Comparison of ENCODE assay signal across 15 cellular contexts in the genomic region with DNA sequence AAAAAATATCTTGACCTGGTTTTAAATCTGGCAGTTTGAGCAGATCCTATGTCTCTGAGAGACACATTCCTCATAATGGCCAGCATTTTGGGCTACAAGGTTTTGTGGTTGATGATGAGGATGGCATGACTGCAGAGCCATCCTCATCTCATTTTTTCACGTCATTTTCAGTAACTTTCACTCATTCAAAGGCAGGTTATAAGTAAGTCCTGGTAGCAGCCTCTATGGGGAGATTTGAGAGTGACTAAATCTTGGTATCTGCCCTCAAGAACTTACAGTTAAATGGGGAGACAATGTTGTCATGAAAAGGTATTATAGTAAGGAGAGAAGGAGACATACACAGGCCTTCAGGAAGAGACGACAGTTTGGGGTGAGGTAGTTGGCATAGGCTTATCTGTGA. TPM values are rescaled to one million over a fixed set of nuclear protein-coding genes. Genes with fewer than 3 reads are reported as not detected.
DNase-seq lines count a peak whose midpoint lies in the region; ATAC-seq and TF ChIP-seq lines count a peak whose summit lies in the region.
"Had no signal": no experiment of that assay in that cellular context is flagged by ENCODE, and none has a peak within 500 bp of the region (broad histone marks: within the 10 kb centered on the region; RNA-seq: fewer than 3 reads in every experiment).

No MANE protein-coding gene starts in this region.

- H3K27me3 Mint-ChIP-seq in CD4-positive, alpha-beta memory T cell = no peaks in the 10 kb centered on the region
- H3K27me3 Mint-ChIP-seq in activated CD8-positive, alpha-beta T cell treated with anti-CD3 and anti-CD28 coated beads for 36 hours = no peaks in the 10 kb centered on the region

- no peaks in the 10 kb centered on the region for H3K9me3 ChIP-seq in CD4-positive, alpha-beta memory T cell (ENCODE audit: control insufficient read depth in 1 of 2, low read length in 2 of 2)
- no peaks in the 10 kb centered on the region for H3K9me3 ChIP-seq in Karpas-422 (ENCODE audit: low read length)
- H3K9me3 ChIP-seq: neutrophil had no signal

- peak overlapping the region; percentile 88 for H3K27ac ChIP-seq in CD4-positive, alpha-beta memory T cell (ENCODE audit: low read depth, low read length)
- H3K27ac ChIP-seq in Karpas-422 (ENCODE audit: low read length) = no peak overlapping the region
- H3K27ac ChIP-seq: neutrophil had no signal

- peak overlapping the region; percentile 37 to 88 (median 68) for H3K4me3 Mint-ChIP-seq in CD4-positive, alpha-beta memory T cell
- H3K4me3 Mint-ChIP-seq in activated CD8-positive, alpha-beta T cell treated with anti-CD3 and anti-CD28 coated beads for 36 hours = peak overlapping the region; percentile 61
- H3K4me3 Mint-ChIP-seq: CD14-positive monocyte had no signal

- peak overlapping the region; percentile 92 to 98 (median 95) for H3K27ac Mint-ChIP-seq in CD4-positive, alpha-beta memory T cell
- peak overlapping the region; percentile 96 for H3K27ac Mint-ChIP-seq in activated CD8-positive, alpha-beta T cell treated with anti-CD3 and anti-CD28 coated beads for 36 hours

- H3K27me3 ChIP-seq in CD4-positive, alpha-beta memory T cell (ENCODE audit: insufficient read depth, low read length) = no peaks in the 10 kb centered on the region
- no peaks in the 10 kb centered on the region for H3K27me3 ChIP-seq in Karpas-422 (ENCODE audit: low read length)
- H3K27me3 ChIP-seq: neutrophil had no signal

- peak overlapping the region in 1 of 2 donors; percentile 12 for H3K4me3 ChIP-seq in CD4-positive, alpha-beta memory T cell (ENCODE audit: low read length in 2 of 2)
- H3K4me3 ChIP-seq in Karpas-422 (ENCODE audit: low read length) = no peak overlapping the region

- intact Hi-C loops in CD4-positive, alpha-beta memory T cell (cut with micrococcal nuclease) = loop anchor here (2.0 to 5.0 kb wide), 4 partner anchors 18 to 251 kb away; partner anchors contain the start of genes CCDC191 and QTRT2
- intact Hi-C loops in activated CD8-positive, alpha-beta T cell treated with anti-CD3 and anti-CD28 coated beads for 36 hours (cut with micrococcal nuclease) = no loop called here

- no peak for TF ChIP-seq CTCF in activated CD8-positive, alpha-beta T cell treated with anti-CD3 and anti-CD28 coated beads for 36 hours (IDR thresholded peaks at IDR 0.05)

- H3K79me2 ChIP-seq in Karpas-422 (ENCODE audit: low read length) = no peaks in the 10 kb centered on the region

- ATAC-seq in GM19395 (IDR thresholded peaks at IDR 0.05; ENCODE audit: unreplicated experiment) = peak; percentile 28
- peak; percentile 14 for ATAC-seq in HG03066 (IDR thresholded peaks at IDR 0.05; ENCODE audit: low read depth, unreplicated experiment)
- peak; percentile 31 for ATAC-seq in activated CD8-positive, alpha-beta T cell treated with anti-CD3 and anti-CD28 coated beads for 36 hours
- ATAC-seq: SK-N-SH treated with all-trans-retinoic acid at 6 μM for 48 hours had no signal

- no peak for DNase-seq in CD4-positive, alpha-beta memory T cell
- DNase-seq in activated CD8-positive, alpha-beta T cell treated with anti-CD3 and anti-CD28 coated beads for 36 hours = no peak
- no peak for DNase-seq in glomerular visceral epithelial cell (ENCODE audit: extremely low spot score)
- DNase-seq in GM19238 (ENCODE audit: insufficient read length, low spot score) = no peak
- DNase-seq in stimulated activated naive CD4-positive, alpha-beta T cell (lab: John Stamatoyannopoulos, UW) = no peak
- DNase-seq in Karpas-422 = no peak
- DNase-seq: activated CD8-positive, alpha-beta memory T cell treated with anti-CD3 and anti-CD28 coated beads, Interleukin-2, amount 50 U/mL, for 48 hours; HCEC 1CT; left cardiac atrium; NCI-H524 treated with DMSO at 0.1 percent for 48 hours had no signal

- no peaks in the 10 kb centered on the region for H3K36me3 ChIP-seq in CD4-positive, alpha-beta memory T cell (ENCODE audit: insufficient read depth, low read length)
- H3K36me3 ChIP-seq in Karpas-422 (ENCODE audit: insufficient read depth, low read length) = no peaks in the 10 kb centered on the region
- H3K36me3 ChIP-seq: neutrophil had no signal

- H3K4me1 Mint-ChIP-seq in CD4-positive, alpha-beta memory T cell = peaks cover 48 to 61% (median 55%) of the 10 kb centered on the region in 4 donors
- H3K4me1 Mint-ChIP-seq in activated CD8-positive, alpha-beta T cell treated with anti-CD3 and anti-CD28 coated beads for 36 hours (ENCODE audit: low read depth) = peaks cover 59% of the 10 kb centered on the region
- H3K4me1 Mint-ChIP-seq: CD14-positive monocyte had no signal

- H3K36me3 Mint-ChIP-seq in CD4-positive, alpha-beta memory T cell = peaks cover 4 to 8% of the 10 kb centered on the region in 2 donors
- H3K36me3 Mint-ChIP-seq in activated CD8-positive, alpha-beta T cell treated with anti-CD3 and anti-CD28 coated beads for 36 hours (ENCODE audit: low read depth) = peaks cover 53% of the 10 kb centered on the region
- H3K36me3 Mint-ChIP-seq: CD14-positive monocyte had no signal

- POLR2A ChIA-PET in CD4-positive, alpha-beta memory T cell (lab: Charles Lee; ENCODE audit: partially characterized antibody) = interaction anchor here (0.7 to 5.8 kb wide), 15 partner anchors 8 to 94 kb away, joined by 3 to 168 read pairs (median 5); partner anchors contain the start of gene TIGIT
- POLR2A ChIA-PET in activated CD8-positive, alpha-beta T cell treated with anti-CD3 and anti-CD28 coated beads for 36 hours (lab: Charles Lee) = interaction anchor here (1.3 to 4.5 kb wide), 10 partner anchors 10 to 94 kb away, joined by 3 to 30 read pairs (median 9); partner anchors contain the start of gene TIGIT

- H3K9me3 Mint-ChIP-seq in CD4-positive, alpha-beta memory T cell = peaks cover 0 to 2% (median 0%) of the 10 kb centered on the region in 8 donors
- no peaks in the 10 kb centered on the region for H3K9me3 Mint-ChIP-seq in activated CD8-positive, alpha-beta T cell treated with anti-CD3 and anti-CD28 coated beads for 36 hours

- no peaks in the 10 kb centered on the region for H3K9me2 ChIP-seq in Karpas-422 (replicated peaks; ENCODE audit: insufficient read depth, low read length)

- no peaks in the 10 kb centered on the region for H4K20me1 ChIP-seq in Karpas-422 (ENCODE audit: insufficient read depth, low read depth, low read length)

- no peak overlapping the region for H3K9ac ChIP-seq in Karpas-422 (ENCODE audit: low read length)

- no peak overlapping the region for H3K4me2 ChIP-seq in Karpas-422 (ENCODE audit: low read depth, low read length, poor library complexity, severe bottlenecking)

- CTCF ChIA-PET in CD4-positive, alpha-beta memory T cell (lab: Charles Lee; ENCODE audit: partially characterized antibody) = interaction anchor here (1.0 to 10.5 kb wide), 8 partner anchors 9 to 155 kb away, joined by 3 to 153 read pairs (median 6); partner anchors contain the start of gene TIGIT
- CTCF ChIA-PET in activated CD8-positive, alpha-beta T cell treated with anti-CD3 and anti-CD28 coated beads for 36 hours (lab: Charles Lee) = interaction anchor here (0.9 to 5.6 kb wide), 7 partner anchors 10 to 111 kb away, joined by 3 to 30 read pairs (median 6); no protein-coding TSS in a partner anchor

- H2AFZ ChIP-seq in Karpas-422 (ENCODE audit: low read length) = no peak overlapping the region

- peaks cover 68% of the 10 kb centered on the region for H3K4me1 ChIP-seq in CD4-positive, alpha-beta memory T cell (ENCODE audit: insufficient read depth, low read length)
- H3K4me1 ChIP-seq in Karpas-422 (ENCODE audit: low read length) = no peaks in the 10 kb centered on the region

RNA-seq across cellular contexts. Expression of gene TIGIT, which starts 14.5 kb away (rescaled TPM):
- total RNA-seq in CD4-positive, alpha-beta memory T cell = 10 to 100 TPM; 36.1 to 36.6 TPM
- polyA plus RNA-seq in CD4-positive, alpha-beta memory T cell = 10 to 100 TPM; 25.8 to 28.8 TPM
- 10 to 100 TPM; 72.8 to 73.5 TPM for total RNA-seq in activated CD8-positive, alpha-beta T cell treated with anti-CD3 and anti-CD28 coated beads for 36 hours
- total RNA-seq in Karpas-422 (2014; rRNA removed; shearing (Covaris generic); ENCODE audit: low replicate concordance) = 1.2 and 3.3 TPM in 2 replicates
